ENCODE assay signal across 1 cellular context in genomic region chr1:67759692-67760029, GRCh38.
TF ChIP-seq lines count a peak whose summit lies in the region.

No MANE protein-coding gene starts in this region.

TF ChIP-seq in GM12878, 131 proteins besides CTCF, POLR2A, EP300 and RAD21 (continued from another document):
- no peak for TF ChIP-seq ZBTB4 (CRISPR knock-in tag; IDR thresholded peaks at IDR 0.05)
- no peak for TF ChIP-seq NFYA (IDR thresholded peaks at IDR 0.05; ENCODE audit: borderline replicate concordance, low read depth, low read length)
- TF ChIP-seq SIX5 (IDR thresholded peaks at IDR 0.05; ENCODE audit: low read depth, low read length, severe bottlenecking) = no peak
- no peak for TF ChIP-seq CREM (IDR thresholded peaks at IDR 0.05; ENCODE audit: low read depth)
- no peak for TF ChIP-seq MAX (IDR thresholded peaks at IDR 0.05; ENCODE audit: low read depth, low read length)
- no peak for TF ChIP-seq ZNF687 (IDR thresholded peaks at IDR 0.05)
- no peak for TF ChIP-seq ZZZ3 (IDR thresholded peaks at IDR 0.05; ENCODE audit: control insufficient read depth, insufficient read length, low read depth)
- TF ChIP-seq YY1 (IDR thresholded peaks at IDR 0.05; ENCODE audit: low read depth, low read length) = no peak
- no peak for TF ChIP-seq ZNF384 (IDR thresholded peaks at IDR 0.05; ENCODE audit: borderline replicate concordance, low read depth, low read length)
- TF ChIP-seq IKZF1 (conservative IDR thresholded peaks at IDR 0.05) = no peak
- TF ChIP-seq RCOR1 (conservative IDR thresholded peaks at IDR 0.05; ENCODE audit: low read depth, low read length) = no peak
- TF ChIP-seq E2F4 (IDR thresholded peaks at IDR 0.05; ENCODE audit: low read depth, low read length) = no peak
- TF ChIP-seq CBX3 (IDR thresholded peaks at IDR 0.05; ENCODE audit: borderline replicate concordance, low read depth) = no peak
- no peak for TF ChIP-seq ATF2 (IDR thresholded peaks at IDR 0.05; ENCODE audit: low read length)
- TF ChIP-seq PKNOX1 (IDR thresholded peaks at IDR 0.05) = no peak
- TF ChIP-seq JUND (IDR thresholded peaks at IDR 0.05; ENCODE audit: low read depth, low read length) = no peak
- no peak for TF ChIP-seq NKRF (conservative IDR thresholded peaks at IDR 0.05)
- peak; percentile 50; the same call in 1 of the 2 replicates for TF ChIP-seq PAX8 (IDR thresholded peaks at IDR 0.05)
- TF ChIP-seq KDM1A (IDR thresholded peaks at IDR 0.05; ENCODE audit: borderline replicate concordance) = no peak
- no peak for TF ChIP-seq ATF7 (IDR thresholded peaks at IDR 0.05; ENCODE audit: low read depth)
- no peak for TF ChIP-seq ZNF207 (IDR thresholded peaks at IDR 0.05; ENCODE audit: borderline replicate concordance)
- no peak for TF ChIP-seq REST (IDR thresholded peaks at IDR 0.05; ENCODE audit: low read depth, low read length)
- TF ChIP-seq ZNF217 (IDR thresholded peaks at IDR 0.05) = 0 out of 2 replicates have a peak, but pooled peaks have one; percentile 44
- no peak for TF ChIP-seq BACH1 (IDR thresholded peaks at IDR 0.05; ENCODE audit: borderline replicate concordance)
- TF ChIP-seq STAT1 (conservative IDR thresholded peaks at IDR 0.05) = no peak
- no peak for TF ChIP-seq SMAD1 (IDR thresholded peaks at IDR 0.05; ENCODE audit: low read depth, partially characterized antibody)
- no peak for TF ChIP-seq NR2F1 (conservative IDR thresholded peaks at IDR 0.05)
- TF ChIP-seq GATAD2B (conservative IDR thresholded peaks at IDR 0.05; ENCODE audit: low read depth) = no peak
- no peak for TF ChIP-seq FOXK2 (IDR thresholded peaks at IDR 0.05)
- no peak for TF ChIP-seq RB1 (IDR thresholded peaks at IDR 0.05; ENCODE audit: borderline replicate concordance)
- no peak for TF ChIP-seq NFXL1 (IDR thresholded peaks at IDR 0.05; ENCODE audit: borderline replicate concordance)
- TF ChIP-seq FOS (IDR thresholded peaks at IDR 0.05; ENCODE audit: borderline replicate concordance, extremely low read depth, insufficient read length) = no peak
- no peak for TF ChIP-seq SUPT20H (IDR thresholded peaks at IDR 0.05; ENCODE audit: borderline replicate concordance, control insufficient read depth, low read depth, low read length)
- no peak for TF ChIP-seq BHLHE40 (IDR thresholded peaks at IDR 0.05; ENCODE audit: borderline replicate concordance in 1 of 2, low read depth in 2 of 2, low read length in 1 of 2)
- peak; percentile 73; the same call in 1 of the 2 replicates for TF ChIP-seq ASH2L (IDR thresholded peaks at IDR 0.05; ENCODE audit: borderline replicate concordance, low read depth)
- TF ChIP-seq SIN3A (IDR thresholded peaks at IDR 0.05; ENCODE audit: low read depth, low read length) = no peak
- TF ChIP-seq HDAC6 (IDR thresholded peaks at IDR 0.05; ENCODE audit: unreplicated experiment) = no peak
- TF ChIP-seq SREBF1 (IDR thresholded peaks at IDR 0.05; ENCODE audit: low read length) = no peak
- TF ChIP-seq ZBED1 (IDR thresholded peaks at IDR 0.05; ENCODE audit: borderline replicate concordance) = no peak
- no peak for TF ChIP-seq USF2 (IDR thresholded peaks at IDR 0.05; ENCODE audit: borderline replicate concordance, low read depth, low read length)
- TF ChIP-seq ESRRA (IDR thresholded peaks at IDR 0.05; ENCODE audit: low read length) = 0 out of 2 replicates have a peak, but pooled peaks have one; percentile 2
- TF ChIP-seq PML (IDR thresholded peaks at IDR 0.05; ENCODE audit: low read length) = no peak
